ENCODE assay signal across 24 cellular contexts in the genomic region with DNA sequence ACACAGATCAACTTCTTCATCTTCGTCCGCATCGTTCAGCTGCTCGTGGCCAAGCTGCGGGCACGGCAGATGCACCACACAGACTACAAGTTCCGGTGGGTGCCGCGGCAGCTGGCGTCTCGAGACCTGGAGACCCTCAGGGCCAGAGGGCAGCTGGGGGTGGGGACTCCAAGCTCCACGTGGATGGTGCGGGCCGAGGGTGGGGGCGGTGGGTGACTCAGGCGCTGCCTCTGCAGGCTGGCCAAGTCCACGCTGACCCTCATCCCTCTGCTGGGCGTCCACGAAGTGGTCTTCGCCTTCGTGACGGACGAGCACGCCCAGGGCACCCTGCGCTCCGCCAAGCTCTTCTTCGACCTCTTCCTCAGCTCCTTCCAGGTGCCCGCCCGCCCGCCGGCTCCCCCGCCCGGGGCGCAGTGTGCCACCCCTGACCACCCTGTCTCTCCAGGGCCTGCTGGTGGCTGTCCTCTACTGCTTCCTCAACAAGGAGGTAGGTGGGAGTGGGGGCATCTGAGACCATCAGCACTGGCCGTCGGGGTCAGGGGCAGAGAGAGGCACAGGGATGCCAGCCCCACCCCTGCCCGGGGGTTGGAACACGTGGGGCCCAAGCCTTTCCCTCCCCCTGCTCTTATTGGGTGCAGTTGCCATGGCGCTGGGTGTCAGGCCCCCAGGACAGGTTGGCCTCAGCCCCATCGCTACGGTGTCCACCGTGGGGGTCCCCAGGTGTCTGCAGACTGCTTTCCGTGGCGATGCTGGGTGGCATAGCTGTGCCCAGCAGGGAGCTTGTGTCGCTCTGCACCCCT. TPM values are rescaled to one million over a fixed set of nuclear protein-coding genes. Genes with fewer than 3 reads are reported as not detected.
"Had no signal": no experiment of that assay in that cellular context is flagged by ENCODE, and none has a peak within 500 bp of the region (broad histone marks: within the 10 kb centered on the region; RNA-seq: fewer than 3 reads in every experiment).

No MANE protein-coding gene starts in this region.

- H3K4me2 ChIP-seq: hepatocyte had no signal

- H3K36me3 Mint-ChIP-seq: naive thymus-derived CD4-positive, alpha-beta T cell had no signal

- H3K4me1 ChIP-seq: right atrium auricular region, upper lobe of left lung, vagina had no signal

- H3K36me3 ChIP-seq: right atrium auricular region, suprapubic skin, thyroid gland, upper lobe of left lung, vagina had no signal

- ATAC-seq: left colon; left ventricle myocardium superior; naive thymus-derived CD4-positive, alpha-beta T cell had no signal

- FAIRE-seq: small intestine had no signal

- DNase-seq: effector CD8-positive, alpha-beta T cell; foreskin melanocyte; head of caudate nucleus; left colon; left ventricle myocardium superior; naive thymus-derived CD4-positive, alpha-beta T cell; posterior cingulate gyrus; small intestine; stimulated activated CD4-positive, alpha-beta T cell treated with anti-CD3 and anti-CD28 coated beads, Interleukin-12 subunit alpha, Interleukin-12 subunit beta, amount 100 ng/mL, for 4 hours; stimulated activated naive CD4-positive, alpha-beta T cell; thyroid gland had no signal

- H3K27me3 ChIP-seq: right atrium auricular region, thyroid gland, vagina had no signal

- H3K9me3 Mint-ChIP-seq: naive thymus-derived CD4-positive, alpha-beta T cell had no signal

- H3K9me3 ChIP-seq: right atrium auricular region, suprapubic skin, thyroid gland, upper lobe of left lung, vagina had no signal

- H3K27ac Mint-ChIP-seq: naive thymus-derived CD4-positive, alpha-beta T cell had no signal

- H3K4me3 Mint-ChIP-seq: naive thymus-derived CD4-positive, alpha-beta T cell had no signal

- H3K4me3 ChIP-seq: coronary artery, hepatocyte, right atrium auricular region, suprapubic skin, thyroid gland, upper lobe of left lung, vagina had no signal

- H3K27ac ChIP-seq: coronary artery, hepatocyte, right atrium auricular region, suprapubic skin, thyroid gland, upper lobe of left lung, vagina had no signal

RNA-seq across cellular contexts. Expression of a gene that starts 8.8 kb away (rescaled TPM):
- total RNA-seq: dermis microvascular lymphatic vessel endothelial cell; kidney epithelial cell; left ventricle myocardium superior; lung microvascular endothelial cell; mononuclear cell; naive thymus-derived CD4-positive, alpha-beta T cell; osteocyte; right atrium auricular region; thyroid gland; vagina had no signal
- polyA plus RNA-seq: naive thymus-derived CD4-positive, alpha-beta T cell; neural cell had no signal

RNA-seq across cellular contexts. Expression of a gene that starts 22.1 kb away (rescaled TPM):
- total RNA-seq: dermis microvascular lymphatic vessel endothelial cell; hepatocyte; left colon; lung microvascular endothelial cell; mesenteric fat pad; mononuclear cell; naive thymus-derived CD4-positive, alpha-beta T cell; right atrium auricular region; thyroid gland; upper lobe of left lung; vagina had no signal
- polyA plus RNA-seq: neural cell had no signal
